Comparison of ENCODE assay signal across 15 cellular contexts in the genomic region with DNA sequence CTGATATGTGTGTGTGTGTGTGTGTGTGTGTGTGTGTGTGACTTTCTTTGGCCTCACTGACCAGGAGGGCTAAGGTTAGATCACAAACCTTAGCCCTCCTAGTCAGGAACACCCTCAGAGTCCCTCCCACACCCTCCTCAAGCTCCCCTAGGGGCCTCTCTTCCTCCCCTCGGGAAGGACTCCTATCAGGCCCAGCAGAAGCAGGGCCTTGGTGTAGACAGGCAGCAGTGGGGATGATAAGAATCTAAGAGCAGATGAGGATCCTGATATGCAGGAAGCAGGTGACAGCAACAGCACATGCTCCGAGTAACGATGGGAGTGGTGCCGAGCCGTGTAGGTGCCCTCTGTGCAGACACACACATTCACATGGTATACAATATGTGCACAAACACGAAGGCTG. TPM values are rescaled to one million over a fixed set of nuclear protein-coding genes. Genes with fewer than 3 reads are reported as not detected.
"Had no signal": no experiment of that assay in that cellular context is flagged by ENCODE, and none has a peak within 500 bp of the region (broad histone marks: within the 10 kb centered on the region; RNA-seq: fewer than 3 reads in every experiment).

No MANE protein-coding gene starts in this region.

- H3K27ac ChIP-seq: colonic mucosa, heart left ventricle, left lung, sigmoid colon, suprapubic skin had no signal

- H3K36me3 ChIP-seq: sigmoid colon had no signal

- H3K27me3 ChIP-seq: colonic mucosa, heart left ventricle, left lung, sigmoid colon, suprapubic skin had no signal

- FAIRE-seq: endothelial cell of umbilical vein, frontal cortex had no signal

- ATAC-seq: activated CD4-positive, CD25-positive, alpha-beta regulatory T cell treated with anti-CD3 and anti-CD28 coated beads, Interleukin-2, amount 50 U/mL, for 24 hours; heart left ventricle; left lung; natural killer cell treated with Interleukin-12 subunit alpha and Interleukin-12 subunit beta and Interleukin-15 and Interleukin-18, amount 100 ng/mL, for 72 hours; stimulated activated naive CD8-positive, alpha-beta T cell treated with anti-CD3 and anti-CD28 coated beads, Interleukin-15, Interleukin-2, amounts not matched to agents 100 U/mL and 50 U/mL, for 24 hours had no signal

- H3K9me3 ChIP-seq: colonic mucosa, heart left ventricle, left lung, sigmoid colon, suprapubic skin had no signal

- DNase-seq: activated T-cell treated with anti-CD3 and anti-CD28 coated beads, Interleukin-2, amount 50 U/mL, for 4 hours; caudate nucleus; colonic mucosa; effector CD4-positive, alpha-beta T cell; heart left ventricle; islet precursor cell; left lung; sigmoid colon; stimulated activated CD4-positive, alpha-beta T cell treated with anti-CD3 and anti-CD28 coated beads, Interleukin-2, amount 100 ng/mL, for 24 hours; stimulated activated naive CD8-positive, alpha-beta T cell treated with anti-CD3 and anti-CD28 coated beads, Interleukin-15, Interleukin-2, amounts not matched to agents 100 U/mL and 50 U/mL, for 24 hours had no signal

- H3K4me3 ChIP-seq: colonic mucosa, heart left ventricle, left lung, sigmoid colon, suprapubic skin had no signal

- H3K4me1 ChIP-seq: heart left ventricle, left lung had no signal

RNA-seq across cellular contexts. Expression of a gene that starts 20.7 kb away (rescaled TPM):
- total RNA-seq: natural killer cell treated with Interleukin-12 subunit alpha and Interleukin-12 subunit beta and Interleukin-15 and Interleukin-18, amount 100 ng/mL, for 72 hours had no signal
